Comparison of ENCODE assay signal across 27 cellular contexts in genomic region chr3:105067361-105067760, GRCh38.
A peak's percentile ranks its signal among the peaks of the same experiment; 100 is the strongest.
DNase-seq lines count a peak whose midpoint lies in the region; ATAC-seq, FAIRE-seq and TF ChIP-seq lines count a peak whose summit lies in the region.
"Had no signal": no experiment of that assay in that cellular context is flagged by ENCODE, and none has a peak within 500 bp of the region (broad histone marks: within the 10 kb centered on the region; RNA-seq: fewer than 3 reads in every experiment).

No MANE protein-coding gene starts in this region.

- intact Hi-C loops in PC-9 (cut with micrococcal nuclease; ENCODE audit: unreplicated experiment), result no loop called here
- intact Hi-C loops in right cardiac atrium (cut with DNase I), result no loop called here

- H3K27me3 ChIP-seq in PC-9 (ENCODE audit: insufficient read depth, low read depth) (no peaks in the 10 kb centered on the region), bronchial epithelial cell (ENCODE audit: control insufficient read depth, insufficient read depth, low read length) (no peaks in the 10 kb centered on the region), foreskin keratinocyte (no peaks in the 10 kb centered on the region), trophoblast cell (ENCODE audit: insufficient read depth, low read length) (no peaks in the 10 kb centered on the region), right cardiac atrium (ENCODE audit: control insufficient read depth, insufficient read depth) (no peaks in the 10 kb centered on the region)
- H3K27me3 ChIP-seq: BE2C, BLaER1 had no signal

- H3K27ac ChIP-seq in PC-9 (no peak overlapping the region), foreskin keratinocyte (no peak overlapping the region), trophoblast cell (ENCODE audit: low read depth, low read length) (peak overlapping the region; percentile 56), right cardiac atrium (ENCODE audit: low read length) (no peak overlapping the region)
- H3K27ac ChIP-seq: BLaER1 had no signal

- CTCF ChIA-PET in PC-9 (lab: Charles Lee), result no interaction called here

- H3K79me2 ChIP-seq in PC-9 (ENCODE audit: low read depth) (no peaks in the 10 kb centered on the region), trophoblast cell (ENCODE audit: control insufficient read depth, insufficient read depth, low read length, poor library complexity) (no peaks in the 10 kb centered on the region)

- no peak overlapping the region for H2BK120ac ChIP-seq in trophoblast cell (ENCODE audit: insufficient read depth, low read length, poor library complexity)

- H3K79me1 ChIP-seq in trophoblast cell (ENCODE audit: low read length), result peaks cover 3% of the 10 kb centered on the region

- peak overlapping the region; percentile 46; the same call in 1 of the 2 replicates for H2AFZ ChIP-seq in PC-9
- H2AFZ ChIP-seq in trophoblast cell (ENCODE audit: insufficient read depth, low read length, poor library complexity), result no peak overlapping the region

- no peak overlapping the region for H2AK5ac ChIP-seq in trophoblast cell (ENCODE audit: low read length)

- H4K20me1 ChIP-seq in PC-9 (ENCODE audit: insufficient read depth), result no peaks in the 10 kb centered on the region
- H4K20me1 ChIP-seq: BLaER1 had no signal

- H4K12ac ChIP-seq in trophoblast cell (ENCODE audit: low read depth, low read length), result no peak overlapping the region

- no peak overlapping the region for H4K8ac ChIP-seq in trophoblast cell (ENCODE audit: low read depth, low read length)

- no peak for TF ChIP-seq CTCF in PC-9 (conservative IDR thresholded peaks at IDR 0.05)
- TF ChIP-seq CTCF in bronchial epithelial cell (IDR thresholded peaks at IDR 0.05; ENCODE audit: insufficient read depth, low read length, severe bottlenecking), result no peak
- no peak for TF ChIP-seq CTCF in foreskin keratinocyte (conservative IDR thresholded peaks at IDR 0.05)

- no peak overlapping the region for H2BK5ac ChIP-seq in trophoblast cell (ENCODE audit: low read depth, low read length, poor library complexity)

- peaks cover 11% of the 10 kb centered on the region; the same call in 1 of the 2 replicates for H3K9me2 ChIP-seq in PC-9 (ENCODE audit: insufficient read depth)

- H3K36me3 ChIP-seq in PC-9 (ENCODE audit: low read depth) (no peaks in the 10 kb centered on the region), bronchial epithelial cell (ENCODE audit: control insufficient read depth, insufficient read depth, low read length) (no peaks in the 10 kb centered on the region), trophoblast cell (ENCODE audit: control insufficient read depth in 1 of 2, insufficient read depth in 2 of 2, low read length in 2 of 2) (no peaks in the 10 kb centered on the region)
- H3K36me3 ChIP-seq: BE2C, BLaER1 had no signal

- POLR2A ChIA-PET in PC-9 (lab: Charles Lee; ENCODE audit: unreplicated experiment), result no interaction called here

- no peak overlapping the region for H3K23ac ChIP-seq in trophoblast cell (ENCODE audit: low read length)

- WGBS in trophoblast cell (ENCODE audit: extremely low coverage, insufficient coverage, insufficient read length), result no CpG with 5 or more reads among the region's 3 CpGs
- 90% methylated on average over 3 of the region's 3 CpGs for WGBS in right cardiac atrium

- no peak overlapping the region for H3K14ac ChIP-seq in trophoblast cell (ENCODE audit: low read length)

- ATAC-seq in foreskin keratinocyte (no peak), right cardiac atrium (no peak), HG03095 (IDR thresholded peaks at IDR 0.05; ENCODE audit: unreplicated experiment) (no peak), HG02970 (IDR thresholded peaks at IDR 0.05; ENCODE audit: low FRiP score, unreplicated experiment) (no peak)
- ATAC-seq: GM12878 had no signal

- H3K18ac ChIP-seq in trophoblast cell (ENCODE audit: low read length), result no peak overlapping the region

- H3K4me3 ChIP-seq in PC-9 (no peak overlapping the region), bronchial epithelial cell (ENCODE audit: low read depth, low read length) (no peak overlapping the region), trophoblast cell (ENCODE audit: low read depth, low read length) (no peak overlapping the region), right cardiac atrium (ENCODE audit: low read length) (no peak overlapping the region)
- H3K4me3 ChIP-seq: BLaER1, GM12878 had no signal

- no peak for FAIRE-seq in bronchial epithelial cell (lab: Jason Lieb, UNC)
- FAIRE-seq: A204.1, GM12878, GM12892, GM18507 had no signal

- H3K4me1 ChIP-seq in PC-9 (replicated peaks; ENCODE audit: insufficient read depth) (no peaks in the 10 kb centered on the region), foreskin keratinocyte (no peaks in the 10 kb centered on the region), trophoblast cell (ENCODE audit: control insufficient read depth in 1 of 2, insufficient read depth in 2 of 2, low read length in 2 of 2) (peaks cover 0 to 3% of the 10 kb centered on the region in 2 experiments), right cardiac atrium (ENCODE audit: control insufficient read depth, insufficient read depth, low read length) (no peaks in the 10 kb centered on the region)
- H3K4me1 ChIP-seq: BE2C, BLaER1 had no signal

- peaks cover 4% of the 10 kb centered on the region; the same call in 1 of the 2 replicates for H3K9me3 ChIP-seq in PC-9 (ENCODE audit: insufficient read depth, low read depth)
- no peaks in the 10 kb centered on the region for H3K9me3 ChIP-seq in trophoblast cell (ENCODE audit: insufficient read depth, low read depth, low read length)
- no peaks in the 10 kb centered on the region for H3K9me3 ChIP-seq in right cardiac atrium (ENCODE audit: control insufficient read depth, low read length)
- H3K9me3 ChIP-seq: BE2C, BLaER1 had no signal

- no peak overlapping the region for H2BK12ac ChIP-seq in trophoblast cell (ENCODE audit: low read length)

- H3K4ac ChIP-seq in trophoblast cell (ENCODE audit: low read depth, low read length), result no peak overlapping the region

- H3K4me2 ChIP-seq in PC-9 (no peak overlapping the region), trophoblast cell (ENCODE audit: low read length) (no peak overlapping the region)
- H3K4me2 ChIP-seq: BLaER1 had no signal

- H4K91ac ChIP-seq in trophoblast cell (ENCODE audit: low read depth, low read length), result no peak overlapping the region

- no peak for DNase-seq in PC-9
- peak; percentile 84 for DNase-seq in bronchial epithelial cell (ENCODE audit: low read depth)
- peak; percentile 55 to 77 for DNase-seq in foreskin keratinocyte
- peak in 1 of 2 donors; percentile 13 for DNase-seq in trophoblast cell
- DNase-seq in right cardiac atrium, result no peak
- DNase-seq: 8988T; ACHN; BE2C; C1 segment of cervical spinal cord; CD4-positive, alpha-beta memory T cell; CD4-positive, CD25-positive, alpha-beta regulatory T cell; CD8-positive, alpha-beta memory T cell; COR-L47; DMS 273 treated with DMSO at 0.1 percent for 48 hours; DMS153; DMS53; DMS79; DND-41; EL; GDM1 had no signal

- no TSS peak for BruUV-seq in PC-9 (replicated peaks; lab: Mats Ljungman, UMichigan)

- no peak overlapping the region for H3K9ac ChIP-seq in trophoblast cell (ENCODE audit: low read length)
- H3K9ac ChIP-seq: BLaER1 had no signal

- no peaks in the 10 kb centered on the region for H3F3A ChIP-seq in PC-9 (ENCODE audit: insufficient read depth, low read depth)

Comparison
In these comparisons a context has a peak if more than half of its experiments do, and no peak if none do; other contexts are left out.
1. DNase-seq: peak in bronchial epithelial cell (single experiment) and foreskin keratinocyte (2 of 2); none in PC-9 (0 of 2) and right cardiac atrium (0 of 3).